23 cellular contexts compared by ENCODE assay signal in genomic region chr3:137998643-137999042, GRCh38. TPM values are rescaled to one million over a fixed set of nuclear protein-coding genes. Genes with fewer than 3 reads are reported as not detected.
DNase-seq lines count a peak whose midpoint lies in the region; ATAC-seq and TF ChIP-seq lines count a peak whose summit lies in the region.
"Had no signal": no experiment of that assay in that cellular context is flagged by ENCODE, and none has a peak within 500 bp of the region (broad histone marks: within the 10 kb centered on the region; RNA-seq: fewer than 3 reads in every experiment).

No MANE protein-coding gene starts in this region.

- CTCF ChIA-PET in Calu3 (lab: Charles Lee) = no interaction called here
- CTCF ChIA-PET in T-cell (lab: Charles Lee) = no interaction called here

- H3K9me3 Mint-ChIP-seq in Calu3 (ENCODE audit: low read depth, unreplicated experiment) (peaks cover 10% of the 10 kb centered on the region), progenitor cell of endocrine pancreas (ENCODE audit: low read depth) (peaks cover 26% of the 10 kb centered on the region), T-cell (peaks cover 0 to 8% (median 6%) of the 10 kb centered on the region in 3 donors)

- BruUV-seq in Calu3 (replicated peaks; lab: Mats Ljungman, UMichigan) = no TSS peak

- ATAC-seq in foreskin keratinocyte (peak; percentile 7), T-cell (replicated peaks in 1 of 4) (no peak)
- ATAC-seq: PC-3, Right ventricle myocardium inferior, SK-N-SH treated with all-trans-retinoic acid at 6 μM for 48 hours had no signal

- H3K27me3 ChIP-seq in foreskin keratinocyte = no peaks in the 10 kb centered on the region
- H3K27me3 ChIP-seq: BLaER1, SJCRH30 had no signal

- H3K4me3 Mint-ChIP-seq in Calu3 (ENCODE audit: low read depth, unreplicated experiment) (peak overlapping the region; percentile 35), progenitor cell of endocrine pancreas (ENCODE audit: low read depth) (peak overlapping the region; percentile 71), T-cell (no peak overlapping the region)
- H3K4me3 Mint-ChIP-seq: CD4-positive, CD25-positive, alpha-beta regulatory T cell had no signal

- peaks cover 7% of the 10 kb centered on the region for H3K4me1 Mint-ChIP-seq in Calu3 (ENCODE audit: low read depth, unreplicated experiment)
- H3K4me1 Mint-ChIP-seq in progenitor cell of endocrine pancreas (ENCODE audit: low read depth) = peaks cover 22% of the 10 kb centered on the region
- H3K4me1 Mint-ChIP-seq in T-cell = no peaks in the 10 kb centered on the region
- H3K4me1 Mint-ChIP-seq: CD4-positive, CD25-positive, alpha-beta regulatory T cell had no signal

- H3K27ac Mint-ChIP-seq in Calu3 (ENCODE audit: unreplicated experiment) (no peak overlapping the region), progenitor cell of endocrine pancreas (peak overlapping the region; percentile 86), T-cell (no peak overlapping the region)
- H3K27ac Mint-ChIP-seq: CD4-positive, CD25-positive, alpha-beta regulatory T cell had no signal

- POLR2A ChIA-PET in T-cell (lab: Charles Lee) = no interaction called here

- no peaks in the 10 kb centered on the region for H3K36me3 Mint-ChIP-seq in Calu3 (ENCODE audit: insufficient read depth, unreplicated experiment)
- peaks cover 10% of the 10 kb centered on the region for H3K36me3 Mint-ChIP-seq in progenitor cell of endocrine pancreas (ENCODE audit: insufficient read depth)
- no peaks in the 10 kb centered on the region for H3K36me3 Mint-ChIP-seq in T-cell
- H3K36me3 Mint-ChIP-seq: CD4-positive, CD25-positive, alpha-beta regulatory T cell had no signal

- intact Hi-C loops in Calu3 (cut with micrococcal nuclease; ENCODE audit: unreplicated experiment) = loop anchor here (2.0 kb wide), 1 partner anchor 54 kb away; no protein-coding TSS in a partner anchor

- no peaks in the 10 kb centered on the region for H3K4me1 ChIP-seq in foreskin keratinocyte
- H3K4me1 ChIP-seq: BLaER1, SJCRH30 had no signal

- H3K27me3 Mint-ChIP-seq in Calu3 (ENCODE audit: unreplicated experiment) = peaks cover 26% of the 10 kb centered on the region
- no peaks in the 10 kb centered on the region for H3K27me3 Mint-ChIP-seq in progenitor cell of endocrine pancreas
- peaks cover 20% of the 10 kb centered on the region in 2 donors for H3K27me3 Mint-ChIP-seq in T-cell

- DNase-seq in Calu3 (no peak), NCI-H146 treated with DMSO at 0.1 percent for 48 hours (lab: John Stamatoyannopoulos, UW; ENCODE audit: unreplicated experiment) (peak; percentile 92), foreskin keratinocyte (no peak), progenitor cell of endocrine pancreas (ENCODE audit: low spot score, unreplicated experiment) (no peak), DMS 273 treated with DMSO at 0.1 percent for 48 hours (lab: John Stamatoyannopoulos, UW) (no peak), KG1 (lab: John Stamatoyannopoulos, UW) (no peak), T-cell (no peak)
- DNase-seq: CD4-positive, CD25-positive, alpha-beta regulatory T cell; COR-L47; KBM-7; MM.1S; NCI-H2081; NCI-H345; NCI-H510A treated with DMSO at 0.1 percent for 48 hours; NCI-H82; NK-92 treated with Interleukin-12 subunit alpha and Interleukin-12 subunit beta, amount 100 ng/mL, for 24 hours; PC-3; SJCRH30 had no signal

- TF ChIP-seq CTCF in Calu3 (IDR thresholded peaks at IDR 0.05; ENCODE audit: unreplicated experiment) = no peak
- TF ChIP-seq CTCF in foreskin keratinocyte (conservative IDR thresholded peaks at IDR 0.05) = no peak
- no peak for TF ChIP-seq CTCF in progenitor cell of endocrine pancreas (IDR thresholded peaks at IDR 0.05; ENCODE audit: unreplicated experiment)

- H3K27ac ChIP-seq in foreskin keratinocyte = no peak overlapping the region
- H3K27ac ChIP-seq: BLaER1, SJCRH30 had no signal

RNA-seq across cellular contexts. Expression of gene CLDN18, which starts 11.3 kb away (rescaled TPM):
- total RNA-seq in Calu3 (2022) (0.85 and 3.3 TPM in 2 replicates), foreskin keratinocyte (not detected in 2 replicates), progenitor cell of endocrine pancreas (19.5 and 22.2 TPM in 2 replicates), T-cell (under 1 TPM in 3 of 5 donors, not detected in 2; 0.18 to 0.47 (median 0.23) TPM)
- not detected in 2 replicates for polyA plus RNA-seq in foreskin keratinocyte
- total RNA-seq: CD4-positive, CD25-positive, alpha-beta regulatory T cell; PC-3; Right ventricle myocardium inferior; RPMI7951; SJCRH30 had no signal
- polyA plus RNA-seq: AG04450; CD4-positive, CD25-positive, alpha-beta regulatory T cell had no signal

Comparison
In these comparisons a context has a peak if more than half of its experiments do, and no peak if none do; other contexts are left out.
1. H3K4me3 Mint-ChIP-seq: peak in Calu3 (single experiment) and progenitor cell of endocrine pancreas (single experiment); none in T-cell (0 of 3).